ENCODE assay signal across 20 cellular contexts in the genomic region with DNA sequence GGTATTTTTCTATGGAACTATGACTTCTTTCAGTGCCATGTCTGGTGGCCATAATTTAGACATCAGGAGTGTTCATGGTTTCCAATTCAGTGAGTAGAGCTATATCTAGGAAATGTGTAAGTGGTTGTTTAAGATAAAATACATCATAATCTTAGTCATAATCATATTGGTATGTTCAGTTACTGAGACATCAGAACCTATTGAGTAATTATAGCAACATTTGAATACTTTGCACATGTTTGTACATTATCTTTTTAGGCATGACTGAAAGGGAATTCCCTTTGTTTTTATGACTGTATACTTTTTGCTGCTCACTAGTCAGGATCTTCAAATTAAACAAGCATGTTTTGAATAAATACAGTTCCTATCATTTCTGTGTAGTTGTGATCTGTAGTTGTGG.
DNase-seq lines count a peak whose midpoint lies in the region; TF ChIP-seq lines count a peak whose summit lies in the region.
"Had no signal": no experiment of that assay in that cellular context is flagged by ENCODE, and none has a peak within 500 bp of the region (broad histone marks: within the 10 kb centered on the region; RNA-seq: fewer than 3 reads in every experiment).

No MANE protein-coding gene starts in this region.

- no peak overlapping the region for H3K9ac ChIP-seq in mammary epithelial cell (ENCODE audit: insufficient read depth, low read length)

- no TSS peak for BruUV-seq in mammary epithelial cell (replicated peaks; lab: Mats Ljungman, UMichigan)

- peak overlapping the region; percentile 95 for H3K27ac Mint-ChIP-seq in activated T-cell treated with anti-CD3 and anti-CD28 coated beads, Interleukin-2, amount 50 U/mL, for 24 hours
- H3K27ac Mint-ChIP-seq: CD8-positive, alpha-beta T cell; mesothelial cell of epicardium had no signal

- peaks cover 79% of the 10 kb centered on the region for H3K36me3 Mint-ChIP-seq in activated T-cell treated with anti-CD3 and anti-CD28 coated beads, Interleukin-2, amount 50 U/mL, for 24 hours (ENCODE audit: low read depth)

- H3K79me2 ChIP-seq in mammary epithelial cell (ENCODE audit: insufficient read depth, low read length): no peaks in the 10 kb centered on the region

- H4K20me1 ChIP-seq in mammary epithelial cell (ENCODE audit: insufficient read depth, low read length): no peaks in the 10 kb centered on the region

- H3K4me1 ChIP-seq in mammary epithelial cell (ENCODE audit: insufficient read depth, low read length): no peaks in the 10 kb centered on the region
- H3K4me1 ChIP-seq: SJSA1, vagina had no signal

- no peaks in the 10 kb centered on the region for H3K27me3 Mint-ChIP-seq in activated T-cell treated with anti-CD3 and anti-CD28 coated beads, Interleukin-2, amount 50 U/mL, for 24 hours

- in situ Hi-C loops in mammary epithelial cell (cut with MboI; ENCODE audit: low sequenced_read_pairs in 2 of 2): no loop called here

- H3K4me3 Mint-ChIP-seq in activated T-cell treated with anti-CD3 and anti-CD28 coated beads, Interleukin-2, amount 50 U/mL, for 24 hours: no peak overlapping the region
- H3K4me3 Mint-ChIP-seq: CD8-positive, alpha-beta T cell; mesothelial cell of epicardium had no signal

- no peaks in the 10 kb centered on the region for H3K9me3 Mint-ChIP-seq in activated T-cell treated with anti-CD3 and anti-CD28 coated beads, Interleukin-2, amount 50 U/mL, for 24 hours
- H3K9me3 Mint-ChIP-seq: CD8-positive, alpha-beta T cell had no signal

- H3K27me3 ChIP-seq in mammary epithelial cell (ENCODE audit: insufficient read depth, low read length): no peaks in the 10 kb centered on the region
- H3K27me3 ChIP-seq: neutrophil, SJSA1, vagina had no signal

- dilution Hi-C loops in mammary epithelial cell (cut with HindIII; ENCODE audit: low sequenced_read_pairs): no loop called here

- peaks cover 21% of the 10 kb centered on the region for H3K36me3 ChIP-seq in mammary epithelial cell (ENCODE audit: insufficient read depth, low read length)

- intact Hi-C loops in mammary epithelial cell (cut with micrococcal nuclease): no loop called here

- no peak overlapping the region for H3K4me3 ChIP-seq in mammary epithelial cell (replicated peaks in 1 of 3; ENCODE audit: insufficient read depth in 1 of 3, low read depth in 2 of 3, low read length in 3 of 3)
- H3K4me3 ChIP-seq: SJSA1, vagina had no signal

- H3K27ac ChIP-seq in mammary epithelial cell (ENCODE audit: insufficient read depth, low read depth, low read length): no peak overlapping the region
- H3K27ac ChIP-seq: neutrophil, SJSA1, vagina had no signal

- H3K9me3 ChIP-seq in mammary epithelial cell (replicated peaks; ENCODE audit: insufficient read depth, low read length): no peaks in the 10 kb centered on the region
- H3K9me3 ChIP-seq: neutrophil, SJSA1, vagina had no signal

- CTCF ChIA-PET in mammary epithelial cell (lab: Charles Lee; ENCODE audit: low non-redundant PET): no interaction called here

- no peak overlapping the region for H2AFZ ChIP-seq in mammary epithelial cell (ENCODE audit: low read depth, low read length)

- H3K4me2 ChIP-seq in mammary epithelial cell (ENCODE audit: insufficient read depth, low read depth, low read length): no peak overlapping the region

- no peak for DNase-seq in activated T-cell treated with anti-CD3 and anti-CD28 coated beads, Interleukin-2, amount 50 U/mL, for 24 hours
- no peak for DNase-seq in activated T-cell treated with anti-CD3 and anti-CD28 coated beads, Interleukin-2, amount 50 U/mL, for 48 hours
- peak; percentile 84 for DNase-seq in HCEC 1CT
- peak; percentile 59 for DNase-seq in mammary epithelial cell
- peak; percentile 17 for DNase-seq in non-pigmented ciliary epithelial cell (ENCODE audit: low read depth)
- DNase-seq in middle frontal gyrus (ENCODE audit: extremely low spot score, low spot score): no peak
- DNase-seq in NCI-H748 (lab: John Stamatoyannopoulos, UW; ENCODE audit: unreplicated experiment): no peak
- DNase-seq in GOT3 (lab: John Stamatoyannopoulos, UW): no peak
- DNase-seq: activated CD4-positive, alpha-beta T cell treated with anti-CD3 and anti-CD28 coated beads for 48 hours; CD8-positive, alpha-beta T cell; DMS79 treated with DMSO at 0.1 percent for 48 hours; hypothalamus; NCI-H1694; NCI-H446 treated with DMSO at 0.1 percent for 48 hours; right cardiac atrium; substantia nigra had no signal

- TF ChIP-seq CTCF in mammary epithelial cell (conservative IDR thresholded peaks at IDR 0.05 in 1 of 2, IDR thresholded peaks at IDR 0.05 in 1 of 2; ENCODE audit: extremely low read depth in 1 of 2, insufficient read depth in 1 of 2, low read depth in 1 of 2, low read length in 2 of 2): no peak

- H3K4me1 Mint-ChIP-seq in activated T-cell treated with anti-CD3 and anti-CD28 coated beads, Interleukin-2, amount 50 U/mL, for 24 hours (ENCODE audit: low read depth): peaks cover 19% of the 10 kb centered on the region
- H3K4me1 Mint-ChIP-seq: mesothelial cell of epicardium had no signal

Comparison
In these comparisons a context has a peak if more than half of its experiments do, and no peak if none do; other contexts are left out.
1. DNase-seq: peak in HCEC 1CT (single experiment), mammary epithelial cell (single experiment) and non-pigmented ciliary epithelial cell (single experiment); none in activated T-cell treated with anti-CD3 and anti-CD28 coated beads, Interleukin-2, amount 50 U/mL, for 24 hours (single experiment), activated T-cell treated with anti-CD3 and anti-CD28 coated beads, Interleukin-2, amount 50 U/mL, for 48 hours (0 of 2), middle frontal gyrus (single experiment), NCI-H748 (single experiment) and GOT3 (single experiment).